In the genomic region with DNA sequence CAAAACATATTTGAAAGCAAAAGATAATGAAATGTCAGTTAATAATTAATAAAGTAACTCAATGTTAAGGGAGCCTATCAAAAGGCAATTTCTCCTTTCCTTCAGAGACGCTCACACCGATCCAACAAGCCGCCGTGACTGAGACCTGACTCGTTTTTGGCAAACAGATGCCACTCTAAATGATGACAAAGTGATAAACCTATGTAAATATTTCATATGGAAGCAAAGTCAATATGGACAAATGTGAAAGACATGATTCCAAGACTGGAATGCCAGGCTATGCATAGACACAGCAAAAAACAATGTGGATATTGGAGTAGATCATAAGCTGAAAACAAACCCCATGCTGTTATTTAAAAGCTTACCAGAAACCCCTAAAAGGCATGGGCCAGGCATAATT, we compare ENCODE assay signal across 26 cellular contexts.
"Had no signal": no experiment of that assay in that cellular context is flagged by ENCODE, and none has a peak within 500 bp of the region (broad histone marks: within the 10 kb centered on the region; RNA-seq: fewer than 3 reads in every experiment).

No MANE protein-coding gene starts in this region.

- ATAC-seq: natural killer cell treated with Interleukin-12 subunit alpha and Interleukin-12 subunit beta and Interleukin-15 and Interleukin-18, amount 100 ng/mL, for 72 hours; psoas muscle; right cardiac atrium; stimulated activated effector memory CD8-positive, alpha-beta T cell treated with anti-CD3 and anti-CD28 coated beads, Interleukin-12 subunit alpha, Interleukin-12 subunit beta, amount 100 ng/mL, for 72 hours; stimulated activated naive B cell treated with anti-CD40 and anti-IgM and Interleukin-4, amounts not matched to agents 10 μg/mL and 1 μg/mL and 100 μg/mL, for 72 hours had no signal

- H3K27ac ChIP-seq: neutrophil, ovary, parathyroid adenoma, psoas muscle, right lobe of liver, sigmoid colon, stomach, thoracic aorta, thyroid gland, tibial nerve, upper lobe of left lung, vagina had no signal

- DNase-seq: nephron progenitor cell; nucleus accumbens; ovary; posterior cingulate gyrus; psoas muscle; right cardiac atrium; right lobe of liver; sigmoid colon; small intestine; stimulated activated CD4-positive, alpha-beta T cell treated with anti-CD3 and anti-CD28 coated beads, Interleukin-15, amount 100 ng/mL, for 24 hours; stimulated activated CD4-positive, alpha-beta T cell treated with anti-CD3 and anti-CD28 coated beads, Interleukin-2, amount 100 ng/mL, for 24 hours; stimulated activated CD4-positive, alpha-beta T cell treated with anti-CD3 and anti-CD28 coated beads, Interleukin-2, amount 100 ng/mL, for 48 hours; stimulated activated CD4-positive, alpha-beta T cell treated with anti-CD3 and anti-CD28 coated beads, Interleukin-4, amount 100 ng/mL, for 24 hours; stimulated activated naive B cell treated with anti-CD40 and anti-IgM and Interleukin-4, amounts not matched to agents 10 μg/mL and 1 μg/mL and 100 μg/mL, for 72 hours; stimulated activated naive CD4-positive, alpha-beta T cell treated with Interleukin-2 at 50 U/mL for 16 hours; stomach; thyroid gland; trophoblast cell; upper lobe of left lung had no signal
